In the genomic region with DNA sequence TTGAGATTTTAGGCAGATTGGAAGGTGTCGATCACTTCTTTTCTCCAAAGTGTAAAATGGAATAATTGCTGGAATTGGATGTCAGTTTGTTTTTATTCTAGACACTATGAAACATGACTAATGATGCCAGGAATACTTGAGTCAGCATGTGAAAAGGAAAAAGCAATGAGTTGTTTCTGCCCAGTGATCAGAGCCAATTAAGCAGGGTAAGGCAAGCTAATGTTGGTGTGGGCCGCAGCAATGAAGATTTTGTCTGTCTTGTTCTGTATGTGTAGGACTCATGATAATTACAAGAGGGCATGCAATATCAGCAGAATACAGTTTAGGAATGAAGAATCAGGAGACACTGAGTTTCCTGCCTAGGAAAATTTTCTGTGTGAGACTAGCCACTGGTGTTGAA, we compare ENCODE assay signal across 13 cellular contexts.
A peak's percentile ranks its signal among the peaks of the same experiment; 100 is the strongest.
DNase-seq lines count a peak whose midpoint lies in the region; ATAC-seq, FAIRE-seq and TF ChIP-seq lines count a peak whose summit lies in the region.
"Had no signal": no experiment of that assay in that cellular context is flagged by ENCODE, and none has a peak within 500 bp of the region (broad histone marks: within the 10 kb centered on the region; RNA-seq: fewer than 3 reads in every experiment).

No MANE protein-coding gene starts in this region.

- H3K79me2 ChIP-seq in ACC112 (ENCODE audit: control insufficient read depth, insufficient read depth, low read length, unreplicated experiment) = peaks cover 3% of the 10 kb centered on the region

- peaks cover 14% of the 10 kb centered on the region for H3K4me1 ChIP-seq in ACC112 (ENCODE audit: control insufficient read depth, insufficient read depth, low read length, unreplicated experiment)
- H3K4me1 ChIP-seq: right lobe of liver had no signal

- peaks cover 23% of the 10 kb centered on the region for H3K4me1 Mint-ChIP-seq in activated naive CD8-positive, alpha-beta T cell treated with anti-CD3 and anti-CD28 coated beads, Interleukin-2, amount 50 U/mL, for 24 hours

- peak overlapping the region; percentile 28 for H3K27ac ChIP-seq in ACC112 (ENCODE audit: low read depth, low read length)
- H3K27ac ChIP-seq: esophagus muscularis mucosa, lower lobe of right lung, right lobe of liver had no signal

- no peaks in the 10 kb centered on the region for H3K36me3 Mint-ChIP-seq in activated naive CD8-positive, alpha-beta T cell treated with anti-CD3 and anti-CD28 coated beads, Interleukin-2, amount 50 U/mL, for 24 hours (ENCODE audit: low read depth)
- H3K36me3 Mint-ChIP-seq: CD4-positive, CD25-positive, alpha-beta regulatory T cell had no signal

- peak overlapping the region; percentile 67 for H3K27ac Mint-ChIP-seq in activated naive CD8-positive, alpha-beta T cell treated with anti-CD3 and anti-CD28 coated beads, Interleukin-2, amount 50 U/mL, for 24 hours

- no peaks in the 10 kb centered on the region for H3K27me3 Mint-ChIP-seq in activated naive CD8-positive, alpha-beta T cell treated with anti-CD3 and anti-CD28 coated beads, Interleukin-2, amount 50 U/mL, for 24 hours
- H3K27me3 Mint-ChIP-seq: activated CD4-positive, alpha-beta T cell treated with anti-CD3 and anti-CD28 coated beads, Interleukin-2, amount 10 ng/mL, durations not matched to agents 24 days and 14 days; CD4-positive, CD25-positive, alpha-beta regulatory T cell had no signal

- no peak overlapping the region for H3K4me3 Mint-ChIP-seq in activated naive CD8-positive, alpha-beta T cell treated with anti-CD3 and anti-CD28 coated beads, Interleukin-2, amount 50 U/mL, for 24 hours
- H3K4me3 Mint-ChIP-seq: activated CD4-positive, alpha-beta T cell treated with anti-CD3 and anti-CD28 coated beads, Interleukin-2, amount 10 ng/mL, durations not matched to agents 24 days and 14 days; CD4-positive, CD25-positive, alpha-beta regulatory T cell had no signal

- peak; percentile 69 for ATAC-seq in activated naive CD8-positive, alpha-beta T cell treated with anti-CD3 and anti-CD28 coated beads, Interleukin-2, amount 50 U/mL, for 24 hours
- no peak for ATAC-seq in GM19452 (IDR thresholded peaks at IDR 0.05; ENCODE audit: unreplicated experiment)
- no peak for ATAC-seq in HG03378 (IDR thresholded peaks at IDR 0.05; ENCODE audit: unreplicated experiment)
- no peak for ATAC-seq in GM21825 (IDR thresholded peaks at IDR 0.05; ENCODE audit: unreplicated experiment)
- ATAC-seq: lower lobe of right lung had no signal

- TF ChIP-seq CTCF in foreskin fibroblast (IDR thresholded peaks at IDR 0.05; ENCODE audit: low read depth, low read length) = no peak

- no peaks in the 10 kb centered on the region for H3K36me3 ChIP-seq in ACC112 (ENCODE audit: insufficient read depth, low read length)
- H3K36me3 ChIP-seq: esophagus muscularis mucosa, lower lobe of right lung, right lobe of liver had no signal

- H3K4me3 ChIP-seq in ACC112 (ENCODE audit: low read depth, low read length) (no peak overlapping the region), foreskin fibroblast (ENCODE audit: low read depth in 1 of 2, low read length in 2 of 2) (no peak overlapping the region)
- H3K4me3 ChIP-seq: esophagus muscularis mucosa, lower lobe of right lung, right lobe of liver had no signal

- no peak overlapping the region for H2AFZ ChIP-seq in ACC112 (ENCODE audit: low read length, unreplicated experiment)

- peak; percentile 28 for FAIRE-seq in GM19239 (lab: Jason Lieb, UNC)

- DNase-seq in GM19239 (ENCODE audit: insufficient read length, low spot score) (no peak), foreskin fibroblast (peak; percentile 16 to 64), NCI-H1436 (lab: John Stamatoyannopoulos, UW) (no peak)
- DNase-seq in activated naive CD8-positive, alpha-beta T cell treated with anti-CD3 and anti-CD28 coated beads, Interleukin-2, amount 50 U/mL, for 24 hours = no peak
- DNase-seq: activated CD4-positive, alpha-beta T cell treated with anti-CD3 and anti-CD28 coated beads, Interleukin-2, amount 10 ng/mL, durations not matched to agents 24 days and 14 days; CD4-positive, CD25-positive, alpha-beta regulatory T cell; lower lobe of right lung; right lobe of liver had no signal

- no peaks in the 10 kb centered on the region for H3K9me3 Mint-ChIP-seq in activated naive CD8-positive, alpha-beta T cell treated with anti-CD3 and anti-CD28 coated beads, Interleukin-2, amount 50 U/mL, for 24 hours
- H3K9me3 Mint-ChIP-seq: activated CD4-positive, alpha-beta T cell treated with anti-CD3 and anti-CD28 coated beads, Interleukin-2, amount 10 ng/mL, durations not matched to agents 24 days and 14 days; CD4-positive, CD25-positive, alpha-beta regulatory T cell had no signal

- H3K27me3 ChIP-seq in ACC112 (ENCODE audit: insufficient read depth, low read length) = no peaks in the 10 kb centered on the region
- H3K27me3 ChIP-seq: esophagus muscularis mucosa, right lobe of liver had no signal

Comparison
In these comparisons a context has a peak if more than half of its experiments do, and no peak if none do; other contexts are left out.
1. DNase-seq: peak in foreskin fibroblast (2 of 2); none in GM19239 (single experiment), activated naive CD8-positive, alpha-beta T cell treated with anti-CD3 and anti-CD28 coated beads, Interleukin-2, amount 50 U/mL, for 24 hours (single experiment) and NCI-H1436 (single experiment).